ENCODE assay signal across 29 cellular contexts in the genomic region with DNA sequence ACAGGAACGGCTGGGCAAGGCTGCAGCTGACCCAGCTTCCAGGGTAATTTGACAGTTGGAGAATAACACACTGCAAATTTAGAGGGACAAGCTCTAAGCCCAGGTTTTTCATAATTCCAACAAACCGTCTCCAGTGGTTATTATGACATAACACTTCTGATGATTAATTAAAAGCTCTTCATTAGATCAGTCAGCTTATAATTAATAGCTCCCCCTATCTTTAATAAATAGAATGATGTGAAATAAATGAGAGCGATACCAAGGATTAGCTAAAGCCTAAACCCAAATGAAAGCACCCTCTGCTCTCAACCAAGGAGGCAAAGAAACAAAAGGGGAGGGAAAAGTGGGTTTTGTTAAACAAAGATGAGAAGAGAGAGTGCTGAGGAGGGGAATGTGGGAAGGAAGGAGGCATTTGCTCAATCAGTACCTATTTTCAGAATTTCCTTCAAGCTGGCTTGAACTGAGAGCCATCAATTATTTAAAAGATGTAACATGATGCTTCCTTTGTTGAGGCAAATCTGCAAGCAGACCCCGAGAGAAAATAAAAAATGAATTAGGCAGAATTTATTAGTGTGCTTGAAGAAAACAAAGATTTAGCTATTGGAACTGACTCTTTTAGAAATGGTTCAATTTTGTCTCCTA.
DNase-seq lines count a peak whose midpoint lies in the region; ATAC-seq and TF ChIP-seq lines count a peak whose summit lies in the region.
"Had no signal": no experiment of that assay in that cellular context is flagged by ENCODE, and none has a peak within 500 bp of the region (broad histone marks: within the 10 kb centered on the region; RNA-seq: fewer than 3 reads in every experiment).

No MANE protein-coding gene starts in this region.

- H3K36me3 Mint-ChIP-seq in endodermal cell (ENCODE audit: low read depth): no peaks in the 10 kb centered on the region
- H3K36me3 Mint-ChIP-seq: CD8-positive, alpha-beta T cell had no signal

- TF ChIP-seq EP300 in gastroesophageal sphincter (IDR thresholded peaks at IDR 0.05): no peak

- H3K9ac ChIP-seq in Karpas-422 (ENCODE audit: low read length): no peak overlapping the region
- H3K9ac ChIP-seq in endodermal cell (ENCODE audit: extremely low read depth, low read length, poor library complexity, severe bottlenecking): no peak overlapping the region

- H4K20me1 ChIP-seq in Karpas-422 (ENCODE audit: insufficient read depth, low read depth, low read length): no peaks in the 10 kb centered on the region

- H3K4me3 Mint-ChIP-seq in endodermal cell: no peak overlapping the region
- H3K4me3 Mint-ChIP-seq: activated CD4-positive, alpha-beta memory T cell treated with anti-CD3 and anti-CD28 coated beads, Interleukin-2, amount 10 ng/mL, durations not matched to agents 7 days and 5 days; activated T-helper 1 cell treated with anti-CD3 and anti-CD28 coated beads, Interleukin-12 subunit alpha, Interleukin-12 subunit beta, Interleukin-2, Interleukin-4 antibody, amounts not matched to agents 30 ng/mL and 10 ng/mL and 1 ng/mL, durations not matched to agents 14 hours and 24 hours and 36 hours; CD8-positive, alpha-beta T cell; central memory CD8-positive, alpha-beta T cell; dendritic cell treated with granulocyte-macrophage colony-stimulating factor and Interleukin-4, amounts not matched to agents 40 ng/mL and 50 ng/mL, for 4 days had no signal

- H3K27ac ChIP-seq in C4-2B (no peak overlapping the region), Karpas-422 (ENCODE audit: low read length) (no peak overlapping the region), endodermal cell (ENCODE audit: low read depth, low read length) (no peak overlapping the region), gastroesophageal sphincter (no peak overlapping the region)
- H3K27ac ChIP-seq: left ventricle myocardium inferior, pancreas, testis had no signal

- H3K4me1 Mint-ChIP-seq in endodermal cell: peaks cover 28% of the 10 kb centered on the region
- H3K4me1 Mint-ChIP-seq: activated CD4-positive, alpha-beta memory T cell treated with anti-CD3 and anti-CD28 coated beads, Interleukin-2, amount 10 ng/mL, durations not matched to agents 7 days and 5 days; central memory CD8-positive, alpha-beta T cell had no signal

- H3K9me3 Mint-ChIP-seq in endodermal cell: no peaks in the 10 kb centered on the region
- H3K9me3 Mint-ChIP-seq: activated CD4-positive, alpha-beta memory T cell treated with anti-CD3 and anti-CD28 coated beads, Interleukin-2, amount 10 ng/mL, durations not matched to agents 7 days and 5 days; activated T-helper 1 cell treated with anti-CD3 and anti-CD28 coated beads, Interleukin-12 subunit alpha, Interleukin-12 subunit beta, Interleukin-2, Interleukin-4 antibody, amounts not matched to agents 30 ng/mL and 10 ng/mL and 1 ng/mL, durations not matched to agents 14 hours and 24 hours and 36 hours; CD8-positive, alpha-beta T cell; central memory CD8-positive, alpha-beta T cell; dendritic cell treated with granulocyte-macrophage colony-stimulating factor and Interleukin-4, amounts not matched to agents 40 ng/mL and 50 ng/mL, for 4 days had no signal

- peak; percentile 64 for DNase-seq in Karpas-422
- DNase-seq in endodermal cell: no peak
- DNase-seq in iPS-NIHi7 (ENCODE audit: extremely low spot score): peak; percentile 24
- no peak for DNase-seq in activated CD4-positive, alpha-beta T cell treated with anti-CD3 and anti-CD28 coated beads for 4 hours
- no peak for DNase-seq in DMS53 (lab: John Stamatoyannopoulos, UW)
- DNase-seq: activated CD4-positive, alpha-beta memory T cell treated with anti-CD3 and anti-CD28 coated beads, Interleukin-2, amount 10 ng/mL, durations not matched to agents 7 days and 5 days; activated CD4-positive, CD25-positive, alpha-beta regulatory T cell treated with anti-CD3 and anti-CD28 coated beads, Interleukin-2, amount 50 U/mL, for 72 hours; activated CD8-positive, alpha-beta memory T cell treated with anti-CD3 and anti-CD28 coated beads, Interleukin-2, amount 50 U/mL, for 4 hours; activated naive CD4-positive, alpha-beta T cell treated with Interleukin-2 at 50 U/mL for 16 hours; CD8-positive, alpha-beta T cell; HCEC 1CT; islet precursor cell; left ventricle myocardium inferior; mesenchymal stem cell; NCI-H1092; NCI-H187; NCI-H526; pancreas; Right ventricle myocardium superior; stimulated activated naive CD4-positive, alpha-beta T cell; T-helper 2 cell; testis had no signal

- H3K9me2 ChIP-seq in Karpas-422 (replicated peaks; ENCODE audit: insufficient read depth, low read length): no peaks in the 10 kb centered on the region

- no peaks in the 10 kb centered on the region for H3K79me2 ChIP-seq in Karpas-422 (ENCODE audit: low read length)

- peaks cover 29% of the 10 kb centered on the region for H3K4me1 ChIP-seq in Karpas-422 (ENCODE audit: low read length)
- H3K4me1 ChIP-seq in endodermal cell (ENCODE audit: control insufficient read depth, insufficient read depth, low read length): no peaks in the 10 kb centered on the region
- no peaks in the 10 kb centered on the region for H3K4me1 ChIP-seq in gastroesophageal sphincter
- H3K4me1 ChIP-seq: left ventricle myocardium inferior, pancreas, testis had no signal

- no peaks in the 10 kb centered on the region for H3K27me3 Mint-ChIP-seq in endodermal cell (ENCODE audit: insufficient read depth)
- H3K27me3 Mint-ChIP-seq: activated CD4-positive, alpha-beta memory T cell treated with anti-CD3 and anti-CD28 coated beads, Interleukin-2, amount 10 ng/mL, durations not matched to agents 7 days and 5 days; central memory CD8-positive, alpha-beta T cell; dendritic cell treated with granulocyte-macrophage colony-stimulating factor and Interleukin-4, amounts not matched to agents 40 ng/mL and 50 ng/mL, for 4 days had no signal

- H3K4me3 ChIP-seq in Karpas-422 (ENCODE audit: low read length) (no peak overlapping the region), endodermal cell (ENCODE audit: low read length) (no peak overlapping the region), gastroesophageal sphincter (no peak overlapping the region)
- H3K4me3 ChIP-seq: left ventricle myocardium inferior, pancreas, smooth muscle cell, testis had no signal

- peak overlapping the region; percentile 15 for H3K4me2 ChIP-seq in Karpas-422 (ENCODE audit: low read depth, low read length, poor library complexity, severe bottlenecking)
- H3K4me2 ChIP-seq: smooth muscle cell had no signal

- no peak overlapping the region for H2AFZ ChIP-seq in Karpas-422 (ENCODE audit: low read length)

- peak overlapping the region; percentile 59 for H3K27ac Mint-ChIP-seq in endodermal cell
- H3K27ac Mint-ChIP-seq: activated CD4-positive, alpha-beta memory T cell treated with anti-CD3 and anti-CD28 coated beads, Interleukin-2, amount 10 ng/mL, durations not matched to agents 7 days and 5 days; activated T-helper 1 cell treated with anti-CD3 and anti-CD28 coated beads, Interleukin-12 subunit alpha, Interleukin-12 subunit beta, Interleukin-2, Interleukin-4 antibody, amounts not matched to agents 30 ng/mL and 10 ng/mL and 1 ng/mL, durations not matched to agents 14 hours and 24 hours and 36 hours; CD8-positive, alpha-beta T cell; dendritic cell treated with granulocyte-macrophage colony-stimulating factor and Interleukin-4, amounts not matched to agents 40 ng/mL and 50 ng/mL, for 4 days had no signal

- H3K36me3 ChIP-seq in Karpas-422 (ENCODE audit: insufficient read depth, low read length) (no peaks in the 10 kb centered on the region), endodermal cell (ENCODE audit: control insufficient read depth, insufficient read depth, low read length) (no peaks in the 10 kb centered on the region), gastroesophageal sphincter (no peaks in the 10 kb centered on the region)
- H3K36me3 ChIP-seq: left ventricle myocardium inferior, pancreas had no signal

- ATAC-seq in gastroesophageal sphincter (no peak), GM18861 (IDR thresholded peaks at IDR 0.05; ENCODE audit: unreplicated experiment) (no peak)
- ATAC-seq: CD8-positive, alpha-beta T cell; pancreas had no signal

- H3K27me3 ChIP-seq in Karpas-422 (ENCODE audit: low read length) (no peaks in the 10 kb centered on the region), endodermal cell (ENCODE audit: control insufficient read depth, insufficient read depth, low read length, poor library complexity, severe bottlenecking) (no peaks in the 10 kb centered on the region), gastroesophageal sphincter (no peaks in the 10 kb centered on the region)
- H3K27me3 ChIP-seq: pancreas, testis had no signal

- WGBS in endodermal cell (ENCODE audit: insufficient coverage in 1 of 2, insufficient read length in 1 of 2), 2 experiments: 65 to 90% methylated on average over 1 to 4 of the region's 4 CpGs
- 66 to 86% methylated on average over 2 to 4 of the region's 4 CpGs for WGBS in gastroesophageal sphincter (ENCODE audit: low coverage in 1 of 2), 2 donors

- TF ChIP-seq POLR2A in gastroesophageal sphincter (IDR thresholded peaks at IDR 0.05): no peak

- peak; percentile 38 for TF ChIP-seq CTCF in C4-2B (conservative IDR thresholded peaks at IDR 0.05)
- TF ChIP-seq CTCF in endodermal cell (conservative IDR thresholded peaks at IDR 0.05): peak; percentile 32
- no peak for TF ChIP-seq CTCF in gastroesophageal sphincter (IDR thresholded peaks at IDR 0.05)

- H3K9me3 ChIP-seq in Karpas-422 (ENCODE audit: low read length): no peaks in the 10 kb centered on the region
- no peaks in the 10 kb centered on the region for H3K9me3 ChIP-seq in endodermal cell (ENCODE audit: control insufficient read depth, low read length)
- no peaks in the 10 kb centered on the region for H3K9me3 ChIP-seq in gastroesophageal sphincter
- H3K9me3 ChIP-seq: left ventricle myocardium inferior, pancreas, testis had no signal

Comparison
In these comparisons a context has a peak if more than half of its experiments do, and no peak if none do; other contexts are left out.
1. CTCF ChIP-seq: peak in C4-2B (single experiment) and endodermal cell (single experiment); none in gastroesophageal sphincter (0 of 4).
2. DNase-seq: peak in Karpas-422 (single experiment) and iPS-NIHi7 (single experiment); none in endodermal cell (single experiment), activated CD4-positive, alpha-beta T cell treated with anti-CD3 and anti-CD28 coated beads for 4 hours (0 of 2) and DMS53 (single experiment).